Comparison of ENCODE assay signal across 9 cellular contexts in genomic region chr5:66807743-66808142, GRCh38.
DNase-seq lines count a peak whose midpoint lies in the region; ATAC-seq and TF ChIP-seq lines count a peak whose summit lies in the region.
"Had no signal": no experiment of that assay in that cellular context is flagged by ENCODE, and none has a peak within 500 bp of the region (broad histone marks: within the 10 kb centered on the region; RNA-seq: fewer than 3 reads in every experiment).

No MANE protein-coding gene starts in this region.

- H3K27me3 ChIP-seq in SJCRH30: peaks cover 3% of the 10 kb centered on the region; the same call in 1 of the 2 replicates
- no peaks in the 10 kb centered on the region for H3K27me3 ChIP-seq in gastrocnemius medialis

- H3K27ac ChIP-seq in SJCRH30 (no peak overlapping the region), gastrocnemius medialis (no peak overlapping the region)

- H3K4me3 Mint-ChIP-seq in CD14-positive monocyte: peak overlapping the region in 1 of 2 donors; percentile 0

- H3K9me3 Mint-ChIP-seq in CD14-positive monocyte: no peaks in the 10 kb centered on the region

- H3K4me3 ChIP-seq in SJCRH30: no peak overlapping the region
- H3K4me3 ChIP-seq in fibroblast of villous mesenchyme (ENCODE audit: low read depth, low read length): no peak overlapping the region
- H3K4me3 ChIP-seq in gastrocnemius medialis: no peak overlapping the region

- peaks cover 0 to 7% (median 4%) of the 10 kb centered on the region in 3 donors for H3K27me3 Mint-ChIP-seq in CD14-positive monocyte (ENCODE audit: low read depth in 3 of 3)

- TF ChIP-seq POLR2A in gastrocnemius medialis (IDR thresholded peaks at IDR 0.05): no peak

- H3K4me1 Mint-ChIP-seq in CD14-positive monocyte: peaks cover 9% of the 10 kb centered on the region

- H3K9me3 ChIP-seq in SJCRH30 (replicated peaks): no peaks in the 10 kb centered on the region
- H3K9me3 ChIP-seq in gastrocnemius medialis: no peaks in the 10 kb centered on the region

- intact Hi-C loops in gastrocnemius medialis (cut with DNase I; ENCODE audit: low total_unique reads): no loop called here
- intact Hi-C loops in CD14-positive monocyte (cut with micrococcal nuclease): no loop called here

- H3K36me3 ChIP-seq in SJCRH30 (no peaks in the 10 kb centered on the region), gastrocnemius medialis (no peaks in the 10 kb centered on the region)

- peak overlapping the region in 1 of 7 donors; percentile 41 for H3K27ac Mint-ChIP-seq in CD14-positive monocyte

- H3K36me3 Mint-ChIP-seq in CD14-positive monocyte: no peaks in the 10 kb centered on the region

- peak; percentile 52 to 56 for ATAC-seq in gastrocnemius medialis
- no peak for ATAC-seq in GM18868 (IDR thresholded peaks at IDR 0.05; ENCODE audit: unreplicated experiment)
- no peak for ATAC-seq in GM19328 (IDR thresholded peaks at IDR 0.05; ENCODE audit: unreplicated experiment)

- H3K4me1 ChIP-seq in SJCRH30 (no peaks in the 10 kb centered on the region), gastrocnemius medialis (no peaks in the 10 kb centered on the region)

- DNase-seq in HCEC 1CT (peak; percentile 70), SJCRH30 (peak; percentile 38 to 69), fibroblast of villous mesenchyme (ENCODE audit: low read depth) (peak; percentile 22), gastrocnemius medialis (no peak), CD14-positive monocyte (ENCODE audit: low spot score) (no peak)
- no peak for DNase-seq in activated naive CD4-positive, alpha-beta T cell (lab: John Stamatoyannopoulos, UW)
- DNase-seq: effector CD8-positive, alpha-beta T cell had no signal

- peak; percentile 38 for TF ChIP-seq CTCF in fibroblast of villous mesenchyme (IDR thresholded peaks at IDR 0.05; ENCODE audit: insufficient read depth, low read depth, low read length)
- peak in 2 of 5 experiments; percentile 12 to 16 for TF ChIP-seq CTCF in gastrocnemius medialis (IDR thresholded peaks at IDR 0.05 in 4 of 5, conservative IDR thresholded peaks at IDR 0.05 in 1 of 5)
- no peak for TF ChIP-seq CTCF in CD14-positive monocyte (IDR thresholded peaks at IDR 0.05)

- in situ Hi-C loops in gastrocnemius medialis (cut with MboI; ENCODE audit: low sequenced_read_pairs in 4 of 4): no loop called here

Comparison
In these comparisons a context has a peak if more than half of its experiments do, and no peak if none do; other contexts are left out.
1. DNase-seq: peak in HCEC 1CT (single experiment), SJCRH30 (2 of 2) and fibroblast of villous mesenchyme (single experiment); none in gastrocnemius medialis (0 of 2), activated naive CD4-positive, alpha-beta T cell (0 of 4) and CD14-positive monocyte (single experiment).
2. ATAC-seq: peak in gastrocnemius medialis (2 of 2); none in GM18868 (single experiment) and GM19328 (single experiment).